Comparison of ENCODE assay signal across 25 cellular contexts in the genomic region with DNA sequence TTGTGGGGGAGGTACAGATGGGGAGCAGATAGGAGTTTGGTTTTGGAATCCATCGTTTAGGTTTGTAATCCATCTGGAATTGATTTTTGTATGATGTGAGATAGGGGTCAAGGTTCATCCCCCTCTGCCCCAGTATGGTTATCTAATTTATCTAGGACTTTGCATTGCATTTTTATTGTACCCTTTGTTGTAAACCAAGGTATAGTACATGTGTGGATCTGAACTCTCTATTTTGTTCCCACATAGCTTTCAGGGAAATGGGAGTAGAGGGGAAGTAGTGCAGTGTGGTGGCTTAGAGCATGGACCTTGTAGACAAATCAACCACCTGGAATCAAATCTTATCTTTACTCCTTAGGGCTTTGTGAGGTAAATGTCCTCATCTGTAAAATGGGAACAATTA.
"Had no signal": no experiment of that assay in that cellular context is flagged by ENCODE, and none has a peak within 500 bp of the region (broad histone marks: within the 10 kb centered on the region; RNA-seq: fewer than 3 reads in every experiment).

No MANE protein-coding gene starts in this region.

- H3K9me3 ChIP-seq: adrenal gland had no signal

- H3K36me3 Mint-ChIP-seq: activated naive CD4-positive, alpha-beta T cell treated with anti-CD3 and anti-CD28 coated beads, Interleukin-2, amount 50 U/mL, for 72 hours had no signal

- H3K36me3 ChIP-seq: adrenal gland had no signal

- ATAC-seq: activated CD8-positive, alpha-beta T cell treated with anti-CD3 and anti-CD28 coated beads, Interleukin-2, amount 10 ng/mL, durations not matched to agents 7 days and 5 days; activated naive CD4-positive, alpha-beta T cell treated with anti-CD3 and anti-CD28 coated beads, Interleukin-2, amount 50 U/mL, for 72 hours had no signal

- H3K4me3 ChIP-seq: adrenal gland had no signal

- H3K4me3 Mint-ChIP-seq: activated CD4-positive, alpha-beta T cell treated with anti-CD3 and anti-CD28 coated beads, Interleukin-2, amount 10 ng/mL, durations not matched to agents 24 days and 14 days; activated CD8-positive, alpha-beta T cell treated with anti-CD3 and anti-CD28 coated beads, Interleukin-2, amount 10 ng/mL, durations not matched to agents 7 days and 5 days; activated naive CD4-positive, alpha-beta T cell treated with anti-CD3 and anti-CD28 coated beads for 36 hours; activated T-cell treated with anti-CD3 and anti-CD28 coated beads, Interleukin-2, amount 50 U/mL, for 24 hours; brain; T-helper 2 cell treated with Interferon-gamma antibody and Interleukin-4, amounts not matched to agents 5 μg/mL and 100 μg/mL, for 36 hours had no signal

- H3K4me1 Mint-ChIP-seq: brain had no signal

- DNase-seq: activated CD4-positive, alpha-beta T cell treated with anti-CD3 and anti-CD28 coated beads, Interleukin-2, amount 10 ng/mL, durations not matched to agents 24 days and 14 days; activated CD4-positive, alpha-beta T cell treated with anti-CD3 and anti-CD28 coated beads, Interleukin-2, amount 50 U/mL, for 4 hours; activated CD8-positive, alpha-beta T cell treated with anti-CD3 and anti-CD28 coated beads, Interleukin-2, amount 10 ng/mL, durations not matched to agents 7 days and 5 days; activated gamma-delta T cell treated with Interleukin-2 at 50 U/mL for 16 hours; activated naive CD4-positive, alpha-beta T cell treated with anti-CD3 and anti-CD28 coated beads for 36 hours; activated T-cell treated with anti-CD3 and anti-CD28 coated beads, Interleukin-2, amount 50 U/mL, for 24 hours; adrenal gland; caudate nucleus; cerebellar nuclear complex; NCI-H1048; NCI-H1105 treated with DMSO at 0.1 percent for 48 hours; NCI-H1436; NCI-H1694; NCI-H1930; NCI-H2081 treated with DMSO at 0.1 percent for 48 hours; NCI-H510A; NCI-H526; NCI-H748 treated with DMSO at 0.1 percent for 48 hours; OCI-M1; Right ventricle myocardium superior had no signal

- H3K27me3 Mint-ChIP-seq: activated CD4-positive, alpha-beta T cell treated with anti-CD3 and anti-CD28 coated beads, Interleukin-2, amount 10 ng/mL, durations not matched to agents 24 days and 14 days; activated T-cell treated with anti-CD3 and anti-CD28 coated beads, Interleukin-2, amount 50 U/mL, for 24 hours; brain had no signal

- FAIRE-seq: bronchial epithelial cell, TTC549 had no signal

- H3K9me3 Mint-ChIP-seq: activated CD4-positive, alpha-beta T cell treated with anti-CD3 and anti-CD28 coated beads, Interleukin-2, amount 10 ng/mL, durations not matched to agents 24 days and 14 days; activated naive CD4-positive, alpha-beta T cell treated with anti-CD3 and anti-CD28 coated beads for 36 hours; activated naive CD4-positive, alpha-beta T cell treated with anti-CD3 and anti-CD28 coated beads, Interleukin-2, amount 50 U/mL, for 72 hours; activated T-cell treated with anti-CD3 and anti-CD28 coated beads, Interleukin-2, amount 50 U/mL, for 24 hours; T-helper 2 cell treated with Interferon-gamma antibody and Interleukin-4, amounts not matched to agents 5 μg/mL and 100 μg/mL, for 36 hours had no signal

- H3K27ac ChIP-seq: adrenal gland had no signal

- H3K27me3 ChIP-seq: adrenal gland had no signal

- H3K4me1 ChIP-seq: adrenal gland had no signal

- H3K27ac Mint-ChIP-seq: activated CD4-positive, alpha-beta T cell treated with anti-CD3 and anti-CD28 coated beads, Interleukin-2, amount 10 ng/mL, durations not matched to agents 24 days and 14 days; activated naive CD4-positive, alpha-beta T cell treated with anti-CD3 and anti-CD28 coated beads for 36 hours; activated naive CD4-positive, alpha-beta T cell treated with anti-CD3 and anti-CD28 coated beads, Interleukin-2, amount 50 U/mL, for 72 hours; activated T-cell treated with anti-CD3 and anti-CD28 coated beads, Interleukin-2, amount 50 U/mL, for 24 hours; T-helper 2 cell treated with Interferon-gamma antibody and Interleukin-4, amounts not matched to agents 5 μg/mL and 100 μg/mL, for 36 hours had no signal
